ENCODE assay signal across 8 cellular contexts in the genomic region with DNA sequence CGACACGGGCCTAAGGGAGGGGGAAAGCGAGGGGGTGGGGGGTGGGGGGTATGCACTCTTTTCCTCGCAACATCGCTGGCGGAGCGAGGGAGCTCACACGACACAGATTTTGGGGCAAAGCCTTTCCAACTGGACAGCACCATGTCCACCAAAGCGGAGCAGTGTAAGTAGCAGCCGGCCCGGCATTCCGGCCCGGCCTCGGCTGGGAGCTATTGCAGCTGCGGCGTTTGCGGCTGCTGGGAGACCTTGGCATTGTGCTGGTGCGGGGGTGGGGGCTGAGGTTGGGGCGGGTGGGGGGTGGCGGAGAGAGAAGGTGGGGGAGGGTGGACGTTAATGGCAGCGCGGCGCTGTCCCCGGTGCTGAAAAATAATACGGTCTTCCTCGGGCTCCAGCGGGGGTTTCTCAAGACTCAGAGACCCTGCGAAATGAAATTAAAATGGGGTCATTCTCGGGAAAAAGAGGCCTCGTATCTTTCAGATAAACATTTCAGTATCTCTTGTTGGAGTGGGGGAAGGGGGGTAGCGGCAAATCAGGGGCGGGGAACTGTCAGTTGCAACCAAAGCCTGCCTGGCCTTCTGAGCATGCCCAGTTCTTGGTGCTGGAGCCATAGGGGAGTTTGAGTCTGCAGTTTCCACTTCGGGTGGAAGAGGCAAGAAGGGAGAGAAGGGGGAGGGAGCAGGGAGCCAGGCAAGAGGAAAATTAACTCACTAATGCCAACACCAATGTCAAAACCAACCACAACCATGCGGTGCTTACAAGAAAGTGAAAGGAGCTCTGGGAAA. TPM values are rescaled to one million over a fixed set of nuclear protein-coding genes. Genes with fewer than 3 reads are reported as not detected.
DNase-seq lines count a peak whose midpoint lies in the region; ATAC-seq, FAIRE-seq and TF ChIP-seq lines count a peak whose summit lies in the region.

UNC79 (plus strand) TSS at position 51 of the 782 bp plus-strand sequence; CDS start at position 142, 91 bp downstream.

- no peak for ATAC-seq in A549
- ATAC-seq in lower lobe of right lung = no peak
- no peak for ATAC-seq in activated naive CD4-positive, alpha-beta T cell treated with anti-CD3 and anti-CD28 coated beads, Interleukin-2, amount 50 U/mL, for 72 hours
- no peak for ATAC-seq in natural killer cell

- H3K4me1 Mint-ChIP-seq in natural killer cell = no peaks in the 10 kb centered on the region

- peaks cover 21% of the 10 kb centered on the region for H3K27me3 ChIP-seq in iPS-20b (ENCODE audit: insufficient read depth, low read length)
- peaks cover 46% of the 10 kb centered on the region for H3K27me3 ChIP-seq in lower lobe of right lung (ENCODE audit: low read depth)

- H3K27ac Mint-ChIP-seq in activated naive CD4-positive, alpha-beta T cell treated with anti-CD3 and anti-CD28 coated beads, Interleukin-2, amount 50 U/mL, for 72 hours = no peak within 1 kb of the TSS
- no peak within 1 kb of the TSS for H3K27ac Mint-ChIP-seq in natural killer cell

- DNase-seq in A549 (ENCODE audit: low read depth in 1 of 2, low spot score in 1 of 2) (no peak), NCI-H1417 treated with DMSO at 0.1 percent for 48 hours (lab: John Stamatoyannopoulos, UW) (peak; percentile 42), amniotic epithelial cell (ENCODE audit: low read depth) (peak; percentile 1), lower lobe of right lung (no peak), natural killer cell (no peak)
- no peak for DNase-seq in stimulated activated CD4-positive, alpha-beta T cell treated with anti-CD3 and anti-CD28 coated beads, Interleukin-4, amount 100 ng/mL, for 1 hour
- DNase-seq in activated naive CD4-positive, alpha-beta T cell treated with anti-CD3 and anti-CD28 coated beads, Interleukin-2, amount 50 U/mL, for 72 hours (ENCODE audit: low spot score in 2 of 2) = no peak

- H3K9me3 Mint-ChIP-seq in activated naive CD4-positive, alpha-beta T cell treated with anti-CD3 and anti-CD28 coated beads, Interleukin-2, amount 50 U/mL, for 72 hours = peaks cover 8 to 19% of the 10 kb centered on the region in 2 donors
- H3K9me3 Mint-ChIP-seq in natural killer cell = peaks cover 5 to 11% of the 10 kb centered on the region in 2 donors

- TF ChIP-seq CTCF in A549 (IDR thresholded peaks at IDR 0.05) (no peak), lower lobe of right lung (IDR thresholded peaks at IDR 0.05) (no peak), natural killer cell (IDR thresholded peaks at IDR 0.05) (no peak)

- H3K4me3 ChIP-seq in A549 = no peak within 1 kb of the TSS
- peak within 1 kb of the TSS; percentile 81 for H3K4me3 ChIP-seq in iPS-20b (ENCODE audit: low read length)
- H3K4me3 ChIP-seq in lower lobe of right lung = no peak within 1 kb of the TSS

- H3K9me3 ChIP-seq in A549 = peaks cover 4% of the 10 kb centered on the region; the same call in 1 of the 3 replicates
- peaks cover 5% of the 10 kb centered on the region; the same call in 1 of the 2 replicates for H3K9me3 ChIP-seq in iPS-20b (ENCODE audit: insufficient read depth, low read depth, low read length)
- H3K9me3 ChIP-seq in lower lobe of right lung = peaks cover 9% of the 10 kb centered on the region

- CTCF ChIA-PET in A549 (lab: Yijun Ruan, JAX) = no interaction called here

- no peak within 1 kb of the TSS for H3K4me3 Mint-ChIP-seq in natural killer cell

- H3K4me1 ChIP-seq in A549 (no peaks in the 10 kb centered on the region), iPS-20b (ENCODE audit: insufficient read depth, low read length) (peaks cover 5% of the 10 kb centered on the region; the same call in 1 of the 2 replicates), lower lobe of right lung (no peaks in the 10 kb centered on the region)

- TF ChIP-seq POLR2A in A549 (IDR thresholded peaks at IDR 0.05; ENCODE audit: low read length) = no peak

- TF ChIP-seq EP300 in A549 (IDR thresholded peaks at IDR 0.05) = no peak

- intact Hi-C loops in lower lobe of right lung (cut with DNase I) (no loop called here), natural killer cell (cut with micrococcal nuclease) (no loop called here)

- H3K9ac ChIP-seq in iPS-20b (ENCODE audit: low read depth, low read length) = peak within 1 kb of the TSS; percentile 77; the same call in 1 of the 2 replicates

- H3K4me2 ChIP-seq in A549 = peak within 1 kb of the TSS; percentile 44; the same call in 2 of the 3 replicates

- TF ChIP-seq RAD21 in A549 (conservative IDR thresholded peaks at IDR 0.05 in 1 of 2, IDR thresholded peaks at IDR 0.05 in 1 of 2) = no peak

- peaks cover 40 to 42% of the 10 kb centered on the region in 2 donors for H3K27me3 Mint-ChIP-seq in natural killer cell (ENCODE audit: low read depth in 2 of 2)

- H3K36me3 ChIP-seq in iPS-20b (ENCODE audit: insufficient read depth, low read depth, low read length) = no peaks in the 10 kb centered on the region
- H3K36me3 ChIP-seq in lower lobe of right lung = no peaks in the 10 kb centered on the region

- FAIRE-seq in A549 (lab: Jason Lieb, UNC) = no peak

- WGBS in A549 (ENCODE audit: missing lambda C conversion rate) = 38% methylated on average over 22 of the region's 35 CpGs

- no peak within 1 kb of the TSS for H3K27ac ChIP-seq in A549
- H3K27ac ChIP-seq in iPS-20b (ENCODE audit: low read length) = no peak within 1 kb of the TSS
- no peak within 1 kb of the TSS for H3K27ac ChIP-seq in lower lobe of right lung

- POLR2A ChIA-PET in A549 (lab: Yijun Ruan, JAX) = no interaction called here

- H3K36me3 Mint-ChIP-seq in activated naive CD4-positive, alpha-beta T cell treated with anti-CD3 and anti-CD28 coated beads, Interleukin-2, amount 50 U/mL, for 72 hours = peaks cover 9 to 10% of the 10 kb centered on the region in 2 donors
- H3K36me3 Mint-ChIP-seq in natural killer cell = peaks cover 16% of the 10 kb centered on the region

TF ChIP-seq in A549, 52 proteins besides CTCF, POLR2A, EP300 and RAD21:
- TF ChIP-seq JUN (IDR thresholded peaks at IDR 0.05) (no peak), REST (IDR thresholded peaks at IDR 0.05) (peak; percentile 76)

RNA-seq across cellular contexts. Expression of gene UNC79, which starts in this region (rescaled TPM):
- polyA plus RNA-seq in A549 (2011; rRNA removed) = 0.01 TPM in 2 replicates
- under 0.01 TPM in 2 replicates for polyA plus RNA-seq in A549 (2012; cell fraction: cytosol; rRNA removed)
- under 0.01 TPM in 1 of 2 replicates, not detected in the other for polyA plus RNA-seq in A549 (2012; cell fraction: nucleus; rRNA removed)
- polyA plus RNA-seq in A549 (2017; fragmentation: RNase III; extraction: RNeasy Plus Mini Kit Qiagen cat#74134 plus additional on column Dnase treatment) = 0.01 TPM in 3 replicates
- 0.08 and 0.10 TPM in 2 replicates for polyA minus RNA-seq in A549 (2011; rRNA and poly(A)+ RNA removed)
- 0.18 TPM for total RNA-seq in lower lobe of right lung
- under 1 TPM in 1 of 2 donors, not detected in 1; 0.02 TPM for total RNA-seq in activated naive CD4-positive, alpha-beta T cell treated with anti-CD3 and anti-CD28 coated beads, Interleukin-2, amount 50 U/mL, for 72 hours
- total RNA-seq in natural killer cell = under 1 TPM in 2 of 3 donors, not detected in 1; 0.05 TPM

Comparison
In these comparisons a context has a peak if more than half of its experiments do, and no peak if none do; other contexts are left out.
1. DNase-seq: peak in NCI-H1417 treated with DMSO at 0.1 percent for 48 hours (single experiment) and amniotic epithelial cell (single experiment); none in A549 (0 of 2), lower lobe of right lung (single experiment), stimulated activated CD4-positive, alpha-beta T cell treated with anti-CD3 and anti-CD28 coated beads, Interleukin-4, amount 100 ng/mL, for 1 hour (single experiment), activated naive CD4-positive, alpha-beta T cell treated with anti-CD3 and anti-CD28 coated beads, Interleukin-2, amount 50 U/mL, for 72 hours (0 of 2) and natural killer cell (single experiment).